Comparison of ENCODE assay signal across 16 cellular contexts in the genomic region with DNA sequence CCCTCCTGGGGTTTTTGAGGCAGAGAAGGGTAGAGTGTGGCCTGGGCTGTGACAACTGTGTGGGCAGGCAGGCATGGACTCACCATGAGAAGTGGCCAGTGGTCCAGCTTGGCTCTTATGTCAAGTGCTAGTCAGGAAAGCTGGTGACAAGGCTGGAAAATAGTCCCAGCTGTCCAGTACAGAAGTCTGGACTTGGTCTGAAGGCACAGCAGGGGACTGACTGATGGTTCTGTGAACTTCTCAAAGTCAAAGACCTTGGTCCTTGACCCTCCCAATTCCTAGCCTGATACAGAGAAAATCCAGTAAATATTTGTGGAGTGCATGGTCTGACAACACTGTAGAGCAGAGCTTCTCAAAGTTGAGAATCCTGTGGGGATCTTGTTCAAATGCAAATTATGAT. TPM values are rescaled to one million over a fixed set of nuclear protein-coding genes. Genes with fewer than 3 reads are reported as not detected.
A peak's percentile ranks its signal among the peaks of the same experiment; 100 is the strongest.
DNase-seq lines count a peak whose midpoint lies in the region; ATAC-seq and TF ChIP-seq lines count a peak whose summit lies in the region.
"Had no signal": no experiment of that assay in that cellular context is flagged by ENCODE, and none has a peak within 500 bp of the region (broad histone marks: within the 10 kb centered on the region; RNA-seq: fewer than 3 reads in every experiment).

No MANE protein-coding gene starts in this region.

- H3K4me3 Mint-ChIP-seq in activated naive CD4-positive, alpha-beta T cell treated with anti-CD3 and anti-CD28 coated beads, Interleukin-2, amount 50 U/mL, for 24 hours = peak overlapping the region; percentile 15
- H3K4me3 Mint-ChIP-seq in activated T-helper 17 cell treated with anti-CD3 and anti-CD28 coated beads, Interleukin-2, amount 50 U/mL, for 72 hours = peak overlapping the region; percentile 85
- H3K4me3 Mint-ChIP-seq in mesothelial cell of epicardium (peak overlapping the region; percentile 50), type B pancreatic cell (peak overlapping the region; percentile 15)

- peak overlapping the region; percentile 89 for H3K27ac Mint-ChIP-seq in activated naive CD4-positive, alpha-beta T cell treated with anti-CD3 and anti-CD28 coated beads, Interleukin-2, amount 50 U/mL, for 24 hours
- H3K27ac Mint-ChIP-seq in activated T-helper 17 cell treated with anti-CD3 and anti-CD28 coated beads, Interleukin-2, amount 50 U/mL, for 72 hours = peak overlapping the region; percentile 63
- H3K27ac Mint-ChIP-seq in mesothelial cell of epicardium (no peak overlapping the region), type B pancreatic cell (no peak overlapping the region)

- no peaks in the 10 kb centered on the region for H3K9me3 Mint-ChIP-seq in activated naive CD4-positive, alpha-beta T cell treated with anti-CD3 and anti-CD28 coated beads, Interleukin-2, amount 50 U/mL, for 24 hours
- no peaks in the 10 kb centered on the region for H3K9me3 Mint-ChIP-seq in activated T-helper 17 cell treated with anti-CD3 and anti-CD28 coated beads, Interleukin-2, amount 50 U/mL, for 72 hours
- H3K9me3 Mint-ChIP-seq in mesothelial cell of epicardium = peaks cover 8% of the 10 kb centered on the region
- H3K9me3 Mint-ChIP-seq in type B pancreatic cell = peaks cover 13% of the 10 kb centered on the region

- no peaks in the 10 kb centered on the region for H3K27me3 Mint-ChIP-seq in activated naive CD4-positive, alpha-beta T cell treated with anti-CD3 and anti-CD28 coated beads, Interleukin-2, amount 50 U/mL, for 24 hours
- H3K27me3 Mint-ChIP-seq in activated T-helper 17 cell treated with anti-CD3 and anti-CD28 coated beads, Interleukin-2, amount 50 U/mL, for 72 hours = no peaks in the 10 kb centered on the region
- H3K27me3 Mint-ChIP-seq in mesothelial cell of epicardium (ENCODE audit: low read depth) (no peaks in the 10 kb centered on the region), type B pancreatic cell (peaks cover 8% of the 10 kb centered on the region)

- no peak for DNase-seq in activated naive CD4-positive, alpha-beta T cell (lab: John Stamatoyannopoulos, UW)
- no peak for DNase-seq in mesothelial cell of epicardium (ENCODE audit: low spot score in 2 of 2, unreplicated experiment in 2 of 2)
- no peak for DNase-seq in type B pancreatic cell (ENCODE audit: extremely low spot score, unreplicated experiment)
- no peak for DNase-seq in COR-L47 (lab: John Stamatoyannopoulos, UW)
- no peak for DNase-seq in SIG-M5 (lab: John Stamatoyannopoulos, UW)
- DNase-seq: ACHN; activated CD8-positive, alpha-beta memory T cell treated with anti-CD3 and anti-CD28 coated beads, Interleukin-2, amount 50 U/mL, for 48 hours; anterior cingulate cortex; dermis blood vessel endothelial cell; HCEC 1CT; NCI-H1417; NCI-H345; stimulated activated naive CD4-positive, alpha-beta T cell treated with Interleukin-2 at 50 U/mL for 16 hours had no signal

- peaks cover 65% of the 10 kb centered on the region for H3K4me1 Mint-ChIP-seq in activated naive CD4-positive, alpha-beta T cell treated with anti-CD3 and anti-CD28 coated beads, Interleukin-2, amount 50 U/mL, for 24 hours
- H3K4me1 Mint-ChIP-seq in activated T-helper 17 cell treated with anti-CD3 and anti-CD28 coated beads, Interleukin-2, amount 50 U/mL, for 72 hours = peaks cover 29% of the 10 kb centered on the region
- H3K4me1 Mint-ChIP-seq in mesothelial cell of epicardium (peaks cover 42% of the 10 kb centered on the region), type B pancreatic cell (ENCODE audit: unreplicated experiment) (peaks cover 27% of the 10 kb centered on the region)

- ATAC-seq in activated T-helper 17 cell treated with anti-CD3 and anti-CD28 coated beads, Interleukin-2, amount 50 U/mL, for 72 hours (replicated peaks) = no peak
- ATAC-seq in GM18517 (IDR thresholded peaks at IDR 0.05; ENCODE audit: unreplicated experiment) = no peak

- H3K36me3 Mint-ChIP-seq in activated naive CD4-positive, alpha-beta T cell treated with anti-CD3 and anti-CD28 coated beads, Interleukin-2, amount 50 U/mL, for 24 hours = no peaks in the 10 kb centered on the region
- H3K36me3 Mint-ChIP-seq in activated T-helper 17 cell treated with anti-CD3 and anti-CD28 coated beads, Interleukin-2, amount 50 U/mL, for 72 hours (ENCODE audit: low read depth) = no peaks in the 10 kb centered on the region
- H3K36me3 Mint-ChIP-seq in mesothelial cell of epicardium (peaks cover 18% of the 10 kb centered on the region), type B pancreatic cell (peaks cover 10% of the 10 kb centered on the region)

- TF ChIP-seq CTCF in mesothelial cell of epicardium (IDR thresholded peaks at IDR 0.05; ENCODE audit: unreplicated experiment) = no peak
- TF ChIP-seq CTCF in type B pancreatic cell (conservative IDR thresholded peaks at IDR 0.05) = no peak

RNA-seq across cellular contexts. Expression of a gene that starts 1.7 kb away (rescaled TPM):
- 10 to 100 TPM in 1 of 2 donors, 1 to 10 TPM in 1; 4.2 to 11.1 TPM for total RNA-seq in activated T-helper 17 cell treated with anti-CD3 and anti-CD28 coated beads, Interleukin-2, amount 50 U/mL, for 72 hours
- total RNA-seq in mesothelial cell of epicardium (65.8 to 73.8 TPM (median 69.1 TPM) in 3 replicates), type B pancreatic cell (ENCODE audit: low replicate concordance) (28.2 and 70.7 TPM in 2 replicates)

RNA-seq across cellular contexts. Expression of a gene that starts 30.2 kb away (rescaled TPM):
- not detected for total RNA-seq in activated T-helper 17 cell treated with anti-CD3 and anti-CD28 coated beads, Interleukin-2, amount 50 U/mL, for 72 hours
- total RNA-seq in mesothelial cell of epicardium = 45.3 to 47.7 TPM (median 45.6 TPM) in 3 replicates
- 0.83 and 11.8 TPM in 2 replicates for total RNA-seq in type B pancreatic cell (ENCODE audit: low replicate concordance)
- total RNA-seq: dermis blood vessel endothelial cell had no signal

Comparison
In these comparisons a context has a peak if more than half of its experiments do, and no peak if none do; other contexts are left out.
1. H3K27ac Mint-ChIP-seq: peak in activated naive CD4-positive, alpha-beta T cell treated with anti-CD3 and anti-CD28 coated beads, Interleukin-2, amount 50 U/mL, for 24 hours (single experiment) and activated T-helper 17 cell treated with anti-CD3 and anti-CD28 coated beads, Interleukin-2, amount 50 U/mL, for 72 hours (single experiment); none in mesothelial cell of epicardium (single experiment) and type B pancreatic cell (single experiment).
2. H3K4me3 Mint-ChIP-seq: peak in every context shown above with its lines; median percentile 85 in activated T-helper 17 cell treated with anti-CD3 and anti-CD28 coated beads, Interleukin-2, amount 50 U/mL, for 72 hours; 50 in mesothelial cell of epicardium; 15 in activated naive CD4-positive, alpha-beta T cell treated with anti-CD3 and anti-CD28 coated beads, Interleukin-2, amount 50 U/mL, for 24 hours; 15 in type B pancreatic cell.